In genomic region chr4:114037981-114038380, GRCh38 we compare ENCODE assay signal across 16 cellular contexts.
"Had no signal": no experiment of that assay in that cellular context is flagged by ENCODE, and none has a peak within 500 bp of the region (broad histone marks: within the 10 kb centered on the region; RNA-seq: fewer than 3 reads in every experiment).

No MANE protein-coding gene starts in this region.

- H3K9me3 ChIP-seq: heart left ventricle, pancreas had no signal

- H3K9me3 Mint-ChIP-seq: nephron had no signal

- DNase-seq: effector CD4-positive, alpha-beta T cell; heart left ventricle; hippocampal formation; left ventricle myocardium superior; mesenchymal stem cell; midbrain; occipital lobe; pancreas; right cardiac atrium; stimulated activated CD4-positive, alpha-beta T cell treated with anti-CD3 and anti-CD28 coated beads, Interleukin-2, amount 100 ng/mL, for 48 hours; stimulated activated naive CD4-positive, alpha-beta T cell treated with Interleukin-2 at 50 U/mL for 16 hours; trophoblast cell had no signal

- H3K4me2 ChIP-seq: smooth muscle cell had no signal

- H3K4me3 ChIP-seq: heart left ventricle, lung, pancreas, smooth muscle cell had no signal

- H3K27me3 ChIP-seq: heart left ventricle, pancreas had no signal

- H3K27ac Mint-ChIP-seq: nephron, progenitor cell of endocrine pancreas had no signal

- ATAC-seq: heart left ventricle, left ventricle myocardium superior, right cardiac atrium had no signal

- H3K27ac ChIP-seq: heart left ventricle, pancreas had no signal

- H3K4me1 ChIP-seq: heart left ventricle had no signal

- H3K4me3 Mint-ChIP-seq: nephron had no signal

- H3K36me3 ChIP-seq: heart left ventricle, pancreas had no signal

- H3K4me1 Mint-ChIP-seq: nephron had no signal
